32 cellular contexts compared by ENCODE assay signal in genomic region chr15:99556578-99556977, GRCh38.
"Had no signal": no experiment of that assay in that cellular context is flagged by ENCODE, and none has a peak within 500 bp of the region (broad histone marks: within the 10 kb centered on the region; RNA-seq: fewer than 3 reads in every experiment).

No MANE protein-coding gene starts in this region.

- H3K36me3 ChIP-seq: brain microvascular endothelial cell, esophagus muscularis mucosa, gastrocnemius medialis, heart left ventricle, WERI-Rb-1 had no signal

- H3K27me3 Mint-ChIP-seq: activated T-cell treated with anti-CD3 and anti-CD28 coated beads, Interleukin-2, amount 50 U/mL, for 24 hours; dendritic cell treated with granulocyte-macrophage colony-stimulating factor and Interleukin-4, amounts not matched to agents 40 ng/mL and 50 ng/mL, for 4 days had no signal

- H3K9me3 ChIP-seq: esophagus muscularis mucosa, gastrocnemius medialis, heart left ventricle had no signal

- H3K27me3 ChIP-seq: brain microvascular endothelial cell, esophagus muscularis mucosa, gastrocnemius medialis, heart left ventricle had no signal

- ATAC-seq: activated naive CD4-positive, alpha-beta T cell treated with anti-CD3 and anti-CD28 coated beads, Interleukin-2, amount 50 U/mL, for 72 hours; activated T-cell treated with anti-CD3 and anti-CD28 coated beads, Interleukin-2, amount 50 U/mL, for 72 hours; effector memory CD8-positive, alpha-beta T cell; foreskin keratinocyte; gastrocnemius medialis; heart left ventricle; T-helper 17 cell had no signal

- H3K4me1 ChIP-seq: esophagus muscularis mucosa, foreskin keratinocyte, gastrocnemius medialis, heart left ventricle had no signal

- H3K9me3 Mint-ChIP-seq: activated CD4-positive, alpha-beta memory T cell treated with anti-CD3 and anti-CD28 coated beads, Interleukin-2, amount 10 ng/mL, durations not matched to agents 7 days and 5 days; activated CD4-positive, alpha-beta T cell treated with anti-CD3 and anti-CD28 coated beads, Interleukin-2, amount 10 ng/mL, durations not matched to agents 7 days and 5 days; activated naive CD4-positive, alpha-beta T cell treated with anti-CD3 and anti-CD28 coated beads, Interleukin-2, amount 10 ng/mL, durations not matched to agents 7 days and 5 days; activated naive CD4-positive, alpha-beta T cell treated with anti-CD3 and anti-CD28 coated beads, Interleukin-2, amount 50 U/mL, for 72 hours; activated naive CD8-positive, alpha-beta T cell treated with anti-CD3 and anti-CD28 coated beads, Interleukin-2, amount 10 ng/mL, durations not matched to agents 7 days and 5 days; activated T-cell treated with anti-CD3 and anti-CD28 coated beads, Interleukin-2, amount 50 U/mL, for 24 hours; activated T-cell treated with anti-CD3 and anti-CD28 coated beads, Interleukin-2, amount 50 U/mL, for 72 hours; central memory CD8-positive, alpha-beta T cell; dendritic cell treated with granulocyte-macrophage colony-stimulating factor and Interleukin-4, amounts not matched to agents 40 ng/mL and 50 ng/mL, for 4 days; effector memory CD8-positive, alpha-beta T cell; T-helper 2 cell treated with Interferon-gamma antibody and Interleukin-4, amounts not matched to agents 5 μg/mL and 100 μg/mL, for 36 hours had no signal

- H3K4me3 Mint-ChIP-seq: activated CD4-positive, alpha-beta memory T cell treated with anti-CD3 and anti-CD28 coated beads, Interleukin-2, amount 10 ng/mL, durations not matched to agents 7 days and 5 days; activated CD4-positive, alpha-beta T cell treated with anti-CD3 and anti-CD28 coated beads, Interleukin-2, amount 10 ng/mL, durations not matched to agents 7 days and 5 days; activated naive CD4-positive, alpha-beta T cell treated with anti-CD3 and anti-CD28 coated beads, Interleukin-2, amount 10 ng/mL, durations not matched to agents 7 days and 5 days; activated naive CD8-positive, alpha-beta T cell treated with anti-CD3 and anti-CD28 coated beads, Interleukin-2, amount 10 ng/mL, durations not matched to agents 7 days and 5 days; activated T-cell treated with anti-CD3 and anti-CD28 coated beads, Interleukin-2, amount 50 U/mL, for 24 hours; activated T-cell treated with anti-CD3 and anti-CD28 coated beads, Interleukin-2, amount 50 U/mL, for 72 hours; central memory CD8-positive, alpha-beta T cell; dendritic cell treated with granulocyte-macrophage colony-stimulating factor and Interleukin-4, amounts not matched to agents 40 ng/mL and 50 ng/mL, for 4 days; effector memory CD8-positive, alpha-beta T cell; T-helper 17 cell; T-helper 2 cell treated with Interferon-gamma antibody and Interleukin-4, amounts not matched to agents 5 μg/mL and 100 μg/mL, for 36 hours had no signal

- H3K4me1 Mint-ChIP-seq: activated CD4-positive, alpha-beta memory T cell treated with anti-CD3 and anti-CD28 coated beads, Interleukin-2, amount 10 ng/mL, durations not matched to agents 7 days and 5 days; activated CD4-positive, alpha-beta T cell treated with anti-CD3 and anti-CD28 coated beads, Interleukin-2, amount 10 ng/mL, durations not matched to agents 7 days and 5 days; activated naive CD4-positive, alpha-beta T cell treated with anti-CD3 and anti-CD28 coated beads, Interleukin-2, amount 10 ng/mL, durations not matched to agents 7 days and 5 days; activated naive CD8-positive, alpha-beta T cell treated with anti-CD3 and anti-CD28 coated beads, Interleukin-2, amount 10 ng/mL, durations not matched to agents 7 days and 5 days; central memory CD8-positive, alpha-beta T cell; T-helper 17 cell had no signal

- FAIRE-seq: astrocyte, bronchial epithelial cell had no signal

- H3K27ac ChIP-seq: brain microvascular endothelial cell, coronary artery, esophagus muscularis mucosa, foreskin keratinocyte, gastrocnemius medialis, heart left ventricle, WERI-Rb-1 had no signal

- H3K36me3 Mint-ChIP-seq: activated naive CD4-positive, alpha-beta T cell treated with anti-CD3 and anti-CD28 coated beads, Interleukin-2, amount 10 ng/mL, durations not matched to agents 7 days and 5 days; activated naive CD4-positive, alpha-beta T cell treated with anti-CD3 and anti-CD28 coated beads, Interleukin-2, amount 50 U/mL, for 72 hours; activated naive CD8-positive, alpha-beta T cell treated with anti-CD3 and anti-CD28 coated beads, Interleukin-2, amount 10 ng/mL, durations not matched to agents 7 days and 5 days had no signal

- H3K4me3 ChIP-seq: coronary artery, esophagus muscularis mucosa, gastrocnemius medialis, heart left ventricle had no signal

- H3K27ac Mint-ChIP-seq: activated CD4-positive, alpha-beta memory T cell treated with anti-CD3 and anti-CD28 coated beads, Interleukin-2, amount 10 ng/mL, durations not matched to agents 7 days and 5 days; activated CD4-positive, alpha-beta T cell treated with anti-CD3 and anti-CD28 coated beads, Interleukin-2, amount 10 ng/mL, durations not matched to agents 7 days and 5 days; activated naive CD4-positive, alpha-beta T cell treated with anti-CD3 and anti-CD28 coated beads, Interleukin-2, amount 10 ng/mL, durations not matched to agents 7 days and 5 days; activated naive CD4-positive, alpha-beta T cell treated with anti-CD3 and anti-CD28 coated beads, Interleukin-2, amount 50 U/mL, for 72 hours; activated naive CD8-positive, alpha-beta T cell treated with anti-CD3 and anti-CD28 coated beads, Interleukin-2, amount 10 ng/mL, durations not matched to agents 7 days and 5 days; activated T-cell treated with anti-CD3 and anti-CD28 coated beads, Interleukin-2, amount 50 U/mL, for 24 hours; activated T-cell treated with anti-CD3 and anti-CD28 coated beads, Interleukin-2, amount 50 U/mL, for 72 hours; dendritic cell treated with granulocyte-macrophage colony-stimulating factor and Interleukin-4, amounts not matched to agents 40 ng/mL and 50 ng/mL, for 4 days; T-helper 17 cell; T-helper 2 cell treated with Interferon-gamma antibody and Interleukin-4, amounts not matched to agents 5 μg/mL and 100 μg/mL, for 36 hours had no signal

- DNase-seq: activated CD4-positive, alpha-beta memory T cell treated with anti-CD3 and anti-CD28 coated beads, Interleukin-2, amount 10 ng/mL, durations not matched to agents 7 days and 5 days; activated CD4-positive, alpha-beta T cell treated with anti-CD3 and anti-CD28 coated beads for 1 hour; activated CD4-positive, alpha-beta T cell treated with anti-CD3 and anti-CD28 coated beads for 4 hours; activated CD4-positive, alpha-beta T cell treated with anti-CD3 and anti-CD28 coated beads, Interleukin-2, amount 10 ng/mL, durations not matched to agents 7 days and 5 days; activated CD4-positive, alpha-beta T cell treated with anti-CD3 and anti-CD28 coated beads, Interleukin-2, amount 50 U/mL, for 4 hours; activated CD8-positive, alpha-beta memory T cell treated with anti-CD3 and anti-CD28 coated beads, Interleukin-2, amount 50 U/mL, for 48 hours; activated gamma-delta T cell; activated naive CD4-positive, alpha-beta T cell; activated naive CD4-positive, alpha-beta T cell treated with anti-CD3 and anti-CD28 coated beads, Interleukin-2, amount 10 ng/mL, durations not matched to agents 7 days and 5 days; activated naive CD8-positive, alpha-beta T cell treated with anti-CD3 and anti-CD28 coated beads, Interleukin-2, amount 10 ng/mL, durations not matched to agents 7 days and 5 days; activated T-cell treated with anti-CD3 and anti-CD28 coated beads for 4 hours; activated T-cell treated with anti-CD3 and anti-CD28 coated beads, Interleukin-2, amount 50 U/mL, for 24 hours; activated T-cell treated with anti-CD3 and anti-CD28 coated beads, Interleukin-2, amount 50 U/mL, for 72 hours; brain microvascular endothelial cell; effector CD4-positive, alpha-beta T cell; effector memory CD8-positive, alpha-beta T cell; foreskin keratinocyte; gastrocnemius medialis; glutamatergic neuron; heart left ventricle; T-helper 1 cell; T-helper 17 cell; T1000; WERI-Rb-1 had no signal
